Comparison of ENCODE assay signal across 20 cellular contexts in genomic region chr3:159488657-159489056, GRCh38.
DNase-seq lines count a peak whose midpoint lies in the region; ATAC-seq and TF ChIP-seq lines count a peak whose summit lies in the region.
"Had no signal": no experiment of that assay in that cellular context is flagged by ENCODE, and none has a peak within 500 bp of the region (broad histone marks: within the 10 kb centered on the region; RNA-seq: fewer than 3 reads in every experiment).

No MANE protein-coding gene starts in this region.

- H3K4me2 ChIP-seq in SK-N-SH = no peak overlapping the region
- H3K4me2 ChIP-seq: BLaER1 had no signal

- H4K20me1 ChIP-seq in SK-N-SH (ENCODE audit: insufficient read depth) = no peaks in the 10 kb centered on the region
- H4K20me1 ChIP-seq: BLaER1 had no signal

- no peak for TF ChIP-seq CTCF in SK-N-SH (IDR thresholded peaks at IDR 0.05)

- H3K9ac ChIP-seq in SK-N-SH = no peak overlapping the region
- H3K9ac ChIP-seq: BLaER1 had no signal

- TF ChIP-seq EP300 in SK-N-SH (IDR thresholded peaks at IDR 0.05; ENCODE audit: borderline replicate concordance in 1 of 2, low read depth in 1 of 2, low read length in 1 of 2) = peak in 1 of 2 experiments; percentile 80; a peak in 2 of 4 replicates

- H3F3A ChIP-seq in SK-N-SH (replicated peaks; ENCODE audit: insufficient read depth) = no peaks in the 10 kb centered on the region

- no peaks in the 10 kb centered on the region for H3K9me2 ChIP-seq in SK-N-SH

- no peak overlapping the region for H3K4me3 Mint-ChIP-seq in activated CD4-positive, alpha-beta T cell treated with anti-CD3 and anti-CD28 coated beads, Interleukin-2, amount 10 ng/mL, durations not matched to agents 7 days and 5 days
- H3K4me3 Mint-ChIP-seq: B cell; CD4-positive, CD25-positive, alpha-beta regulatory T cell; CD8-positive, alpha-beta T cell; HFFc6 had no signal

- POLR2A ChIA-PET in SK-N-SH (lab: Yijun Ruan, JAX) = no interaction called here
- POLR2A ChIA-PET in activated CD4-positive, alpha-beta T cell treated with anti-CD3 and anti-CD28 coated beads, Interleukin-2, amount 10 ng/mL, durations not matched to agents 7 days and 5 days (lab: Charles Lee) = no interaction called here

- no peaks in the 10 kb centered on the region for H3K9me3 ChIP-seq in SK-N-SH

- no peaks in the 10 kb centered on the region for H3K36me3 Mint-ChIP-seq in activated CD4-positive, alpha-beta T cell treated with anti-CD3 and anti-CD28 coated beads, Interleukin-2, amount 10 ng/mL, durations not matched to agents 7 days and 5 days (ENCODE audit: low read depth)
- H3K36me3 Mint-ChIP-seq: CD4-positive, CD25-positive, alpha-beta regulatory T cell; CD8-positive, alpha-beta T cell had no signal

- 14% methylated on average over 3 of the region's 3 CpGs for WGBS in SK-N-SH (ENCODE audit: low lambda C conversion rate)

- peak overlapping the region in 1 of 2 experiments; percentile 31; a peak in 1 of 4 replicates for H3K27ac ChIP-seq in SK-N-SH (ENCODE audit: low read depth in 2 of 2, low read length in 1 of 2)
- H3K27ac ChIP-seq: 22Rv1, BLaER1, C4-2B had no signal

- CTCF ChIA-PET in SK-N-SH (lab: Yijun Ruan, JAX) = no interaction called here
- CTCF ChIA-PET in activated CD4-positive, alpha-beta T cell treated with anti-CD3 and anti-CD28 coated beads, Interleukin-2, amount 10 ng/mL, durations not matched to agents 7 days and 5 days (lab: Charles Lee) = no interaction called here

- H3K27me3 ChIP-seq in SK-N-SH (ENCODE audit: insufficient read depth) = no peaks in the 10 kb centered on the region
- H3K27me3 ChIP-seq: BLaER1 had no signal

- H3K27ac Mint-ChIP-seq in activated CD4-positive, alpha-beta T cell treated with anti-CD3 and anti-CD28 coated beads, Interleukin-2, amount 10 ng/mL, durations not matched to agents 7 days and 5 days = no peak overlapping the region
- H3K27ac Mint-ChIP-seq: B cell; CD4-positive, CD25-positive, alpha-beta regulatory T cell; CD8-positive, alpha-beta T cell; HFFc6 had no signal

- H3K4me3 ChIP-seq in SK-N-SH (ENCODE audit: low read depth in 2 of 2, low read length in 1 of 2) = no peak overlapping the region
- H3K4me3 ChIP-seq: BLaER1, GM12878 had no signal

- no peaks in the 10 kb centered on the region for H3K27me3 Mint-ChIP-seq in activated CD4-positive, alpha-beta T cell treated with anti-CD3 and anti-CD28 coated beads, Interleukin-2, amount 10 ng/mL, durations not matched to agents 7 days and 5 days
- H3K27me3 Mint-ChIP-seq: B cell; CD4-positive, CD25-positive, alpha-beta regulatory T cell had no signal

- DNase-seq in NCI-H524 (lab: John Stamatoyannopoulos, UW) = peak; percentile 11 to 61
- no peak for DNase-seq in NCI-H524 treated with DMSO at 0.1 percent for 48 hours (lab: John Stamatoyannopoulos, UW)
- peak; percentile 38 for DNase-seq in NCI-H69 (lab: John Stamatoyannopoulos, UW)
- DNase-seq in SK-N-SH = peak; percentile 34
- peak; percentile 35 for DNase-seq in left kidney (ENCODE audit: low read depth, low spot score)
- no peak for DNase-seq in stimulated activated CD4-positive, alpha-beta T cell treated with anti-CD3 and anti-CD28 coated beads, Interleukin-4, amount 100 ng/mL, for 4 hours
- DNase-seq in activated CD4-positive, alpha-beta T cell treated with anti-CD3 and anti-CD28 coated beads, Interleukin-2, amount 10 ng/mL, durations not matched to agents 7 days and 5 days = no peak
- DNase-seq: CD4-positive, CD25-positive, alpha-beta regulatory T cell; CD8-positive, alpha-beta T cell; DMS153; DND-41; H7; HFFc6 had no signal

- no peaks in the 10 kb centered on the region for H3K36me3 ChIP-seq in SK-N-SH (replicated peaks in 1 of 2; ENCODE audit: control insufficient read depth in 1 of 2, insufficient read depth in 2 of 2, low read length in 1 of 2)
- H3K36me3 ChIP-seq: BLaER1 had no signal

- no peak overlapping the region for H2AFZ ChIP-seq in SK-N-SH (ENCODE audit: low read depth)

- no peak for ATAC-seq in GM19455 (IDR thresholded peaks at IDR 0.05; ENCODE audit: unreplicated experiment)
- ATAC-seq: CD8-positive, alpha-beta T cell; GM12878; HCT116 had no signal

- H3K9me3 Mint-ChIP-seq in activated CD4-positive, alpha-beta T cell treated with anti-CD3 and anti-CD28 coated beads, Interleukin-2, amount 10 ng/mL, durations not matched to agents 7 days and 5 days = no peaks in the 10 kb centered on the region
- H3K9me3 Mint-ChIP-seq: CD8-positive, alpha-beta T cell; HFFc6 had no signal

- no peaks in the 10 kb centered on the region for H3K79me2 ChIP-seq in SK-N-SH (ENCODE audit: insufficient read depth)

- H3K4me1 ChIP-seq in SK-N-SH (ENCODE audit: control insufficient read depth in 1 of 2, insufficient read depth in 2 of 2, low read depth in 1 of 2, low read length in 1 of 2) = peaks cover 0 to 9% of the 10 kb centered on the region in 2 experiments; a peak in 2 of 4 replicates
- H3K4me1 ChIP-seq: BLaER1 had no signal

- peak; percentile 24; the same call in 1 of the 2 replicates for TF ChIP-seq RAD21 in SK-N-SH (IDR thresholded peaks at IDR 0.05; ENCODE audit: low read length)

- no peaks in the 10 kb centered on the region for H3K4me1 Mint-ChIP-seq in activated CD4-positive, alpha-beta T cell treated with anti-CD3 and anti-CD28 coated beads, Interleukin-2, amount 10 ng/mL, durations not matched to agents 7 days and 5 days
- H3K4me1 Mint-ChIP-seq: B cell; CD4-positive, CD25-positive, alpha-beta regulatory T cell had no signal

TF ChIP-seq in SK-N-SH, 30 proteins besides CTCF, POLR2A, EP300 and RAD21:
- TF ChIP-seq TCF12 (IDR thresholded peaks at IDR 0.05) (peak; percentile 38), RCOR1 (IDR thresholded peaks at IDR 0.05; ENCODE audit: low read length) (peak; percentile 97), REST (IDR thresholded peaks at IDR 0.05; ENCODE audit: low read depth, low read length) (no peak), MXI1 (IDR thresholded peaks at IDR 0.05; ENCODE audit: low read depth, low read length) (no peak), SIN3A (IDR thresholded peaks at IDR 0.05; ENCODE audit: borderline replicate concordance, low read depth, low read length) (no peak), GATA2 (CRISPR knock-in tag; IDR thresholded peaks at IDR 0.05) (peak; percentile 51), CHD2 (IDR thresholded peaks at IDR 0.05; ENCODE audit: low read length, partially characterized antibody) (peak; percentile 52), ELF1 (IDR thresholded peaks at IDR 0.05) (no peak), JUND (IDR thresholded peaks at IDR 0.05) (no peak), NFIC (IDR thresholded peaks at IDR 0.05; ENCODE audit: borderline replicate concordance) (no peak), IRF3 (IDR thresholded peaks at IDR 0.05; ENCODE audit: low read depth, low read length) (no peak), FOXM1 (IDR thresholded peaks at IDR 0.05; ENCODE audit: low read depth) (no peak)

Comparison
In these comparisons a context has a peak if more than half of its experiments do, and no peak if none do; other contexts are left out.
1. DNase-seq: peak in NCI-H524 (2 of 2), NCI-H69 (single experiment), SK-N-SH (single experiment) and left kidney (single experiment); none in NCI-H524 treated with DMSO at 0.1 percent for 48 hours (single experiment), stimulated activated CD4-positive, alpha-beta T cell treated with anti-CD3 and anti-CD28 coated beads, Interleukin-4, amount 100 ng/mL, for 4 hours (0 of 2) and activated CD4-positive, alpha-beta T cell treated with anti-CD3 and anti-CD28 coated beads, Interleukin-2, amount 10 ng/mL, durations not matched to agents 7 days and 5 days (single experiment).